Comparison of ENCODE assay signal across 31 cellular contexts in genomic region chr20:20174089-20174835, GRCh38.
DNase-seq lines count a peak whose midpoint lies in the region; ATAC-seq and TF ChIP-seq lines count a peak whose summit lies in the region.
"Had no signal": no experiment of that assay in that cellular context is flagged by ENCODE, and none has a peak within 500 bp of the region (broad histone marks: within the 10 kb centered on the region; RNA-seq: fewer than 3 reads in every experiment).

No MANE protein-coding gene starts in this region.

- H3K23ac ChIP-seq in neuronal stem cell (ENCODE audit: low read depth, low read length, poor library complexity) = no peak overlapping the region

- H3K4me3 ChIP-seq in right cardiac atrium (ENCODE audit: low read length) (no peak overlapping the region), Karpas-422 (ENCODE audit: low read length) (no peak overlapping the region), RWPE2 (ENCODE audit: severe bottlenecking) (no peak overlapping the region), neuronal stem cell (ENCODE audit: low read length in 2 of 2) (no peak overlapping the region)
- H3K4me3 ChIP-seq: BLaER1, lung, skin epidermis had no signal

- H4K8ac ChIP-seq in neuronal stem cell (ENCODE audit: low read depth, low read length) = no peak overlapping the region

- no peaks in the 10 kb centered on the region for H3K27me3 ChIP-seq in right cardiac atrium (ENCODE audit: control insufficient read depth, insufficient read depth)
- no peaks in the 10 kb centered on the region for H3K27me3 ChIP-seq in Karpas-422 (ENCODE audit: low read length)
- peaks cover 11% of the 10 kb centered on the region for H3K27me3 ChIP-seq in RWPE2 (ENCODE audit: insufficient read depth, poor library complexity, severe bottlenecking)
- H3K27me3 ChIP-seq in neuronal stem cell (ENCODE audit: control insufficient read depth in 3 of 3, insufficient read depth in 3 of 3, low read depth in 1 of 3, low read length in 3 of 3) = peaks cover 0 to 2% (median 0%) of the 10 kb centered on the region in 3 experiments
- H3K27me3 ChIP-seq: BLaER1 had no signal

- no peak overlapping the region for H2AK5ac ChIP-seq in neuronal stem cell (ENCODE audit: low read depth, low read length)

- H3K9me2 ChIP-seq in Karpas-422 (replicated peaks; ENCODE audit: insufficient read depth, low read length) = no peaks in the 10 kb centered on the region

- H2BK12ac ChIP-seq in neuronal stem cell (ENCODE audit: low read length) = no peak overlapping the region

- H3K27ac ChIP-seq in right cardiac atrium (ENCODE audit: low read length) (no peak overlapping the region), Karpas-422 (ENCODE audit: low read length) (no peak overlapping the region), RWPE2 (ENCODE audit: poor library complexity, severe bottlenecking) (no peak overlapping the region), neuronal stem cell (replicated peaks; ENCODE audit: low read length) (no peak overlapping the region)
- H3K27ac ChIP-seq: BLaER1, HL-60, skin epidermis had no signal

- H3K9ac ChIP-seq in Karpas-422 (ENCODE audit: low read length) = no peak overlapping the region
- H3K9ac ChIP-seq in neuronal stem cell (ENCODE audit: low read depth, low read length, poor library complexity) = no peak overlapping the region
- H3K9ac ChIP-seq: BLaER1 had no signal

- TF ChIP-seq CTCF in RWPE2 (IDR thresholded peaks at IDR 0.05; ENCODE audit: poor library complexity, severe bottlenecking) (no peak), GM10248 (IDR thresholded peaks at IDR 0.05; ENCODE audit: control extremely low read depth, extremely low read depth, low read depth, missing control alignments) (no peak)

- POLR2A ChIA-PET in GM10248 (lab: Yijun Ruan, JAX) = no interaction called here

- no peak overlapping the region for H2BK15ac ChIP-seq in neuronal stem cell (ENCODE audit: low read length)

- H2AFZ ChIP-seq in Karpas-422 (ENCODE audit: low read length) (no peak overlapping the region), neuronal stem cell (ENCODE audit: low read length) (no peak overlapping the region)

- ATAC-seq in left ventricle myocardium superior = peak; percentile 40
- ATAC-seq in right cardiac atrium = no peak
- ATAC-seq in RWPE2 (ENCODE audit: low read depth) = peak; percentile 40; the same call in 1 of the 3 replicates
- ATAC-seq: esophagus mucosa; naive thymus-derived CD8-positive, alpha-beta T cell; stimulated activated naive B cell treated with anti-CD40 and anti-IgM and Interleukin-4, amounts not matched to agents 10 μg/mL and 1 μg/mL and 100 μg/mL, for 72 hours had no signal

- no peak overlapping the region for H2BK120ac ChIP-seq in neuronal stem cell (ENCODE audit: low read depth, low read length)

- H3K14ac ChIP-seq in neuronal stem cell (ENCODE audit: low read length) = no peak overlapping the region

- H3K4ac ChIP-seq in neuronal stem cell (ENCODE audit: low read length) = no peak overlapping the region

- no peak overlapping the region for H3K4me2 ChIP-seq in Karpas-422 (ENCODE audit: low read depth, low read length, poor library complexity, severe bottlenecking)
- H3K4me2 ChIP-seq in neuronal stem cell (ENCODE audit: insufficient read depth, low read length, poor library complexity, severe bottlenecking) = no peak overlapping the region
- H3K4me2 ChIP-seq: BLaER1 had no signal

- intact Hi-C loops in left ventricle myocardium superior (cut with micrococcal nuclease) = no loop called here
- intact Hi-C loops in right cardiac atrium (cut with DNase I) = no loop called here

- no peaks in the 10 kb centered on the region for H3K79me2 ChIP-seq in Karpas-422 (ENCODE audit: low read length)

- CTCF ChIA-PET in GM10248 (lab: Yijun Ruan, JAX) = no interaction called here

- H3K18ac ChIP-seq in neuronal stem cell (ENCODE audit: low read length) = peak overlapping the region; percentile 59

- peak overlapping the region; percentile 84 for H2BK5ac ChIP-seq in neuronal stem cell (ENCODE audit: low read length)

- H4K20me1 ChIP-seq in Karpas-422 (ENCODE audit: insufficient read depth, low read depth, low read length) = no peaks in the 10 kb centered on the region
- H4K20me1 ChIP-seq: BLaER1 had no signal

- no peaks in the 10 kb centered on the region for H3K79me1 ChIP-seq in neuronal stem cell (ENCODE audit: low read depth, low read length)

- DNase-seq in left ventricle myocardium superior (no peak), right cardiac atrium (no peak), Karpas-422 (peak; percentile 57), RWPE2 (ENCODE audit: low spot score) (no peak), neuronal stem cell (ENCODE audit: low spot score) (no peak), NCI-H2081 (lab: John Stamatoyannopoulos, UW) (no peak), NOMO-1 treated with dmso at 0.1 percent for 144 hours (lab: John Stamatoyannopoulos, UW; ENCODE audit: unreplicated experiment) (no peak), GM10248 (ENCODE audit: extremely low spot score) (no peak)
- DNase-seq: ACHN; activated CD4-positive, alpha-beta T cell treated with anti-CD3 and anti-CD28 coated beads for 48 hours; activated CD8-positive, alpha-beta memory T cell treated with anti-CD3 and anti-CD28 coated beads for 24 hours; activated T-cell treated with anti-CD3 and anti-CD28 coated beads for 4 hours; amniotic stem cell; COR-L47; DMS79; GDM1; kidney; naive thymus-derived CD8-positive, alpha-beta T cell; NCI-H1048; NCI-H187 treated with DMSO at 0.1 percent for 48 hours; NCI-H524 treated with DMSO at 0.1 percent for 48 hours; occipital lobe; stimulated activated naive B cell treated with anti-CD40 and anti-IgM and Interleukin-4, amounts not matched to agents 10 μg/mL and 1 μg/mL and 100 μg/mL, for 72 hours; substantia nigra; SW 1271; trophoblast cell had no signal

- 80% methylated on average over 10 of the region's 10 CpGs for WGBS in right cardiac atrium
- WGBS in neuronal stem cell (ENCODE audit: extremely low coverage in 2 of 2, insufficient read length in 2 of 2, insufficient replicate concordance in 1 of 2), 2 donors = no CpG with 5 or more reads among the region's 10 CpGs

- no peak overlapping the region for H4K91ac ChIP-seq in neuronal stem cell (ENCODE audit: low read depth, low read length, poor library complexity)

- H3K4me1 ChIP-seq in right cardiac atrium (ENCODE audit: control insufficient read depth, insufficient read depth, low read length) (no peaks in the 10 kb centered on the region), Karpas-422 (ENCODE audit: low read length) (no peaks in the 10 kb centered on the region), RWPE2 (ENCODE audit: insufficient read depth, poor library complexity, severe bottlenecking) (no peaks in the 10 kb centered on the region), neuronal stem cell (ENCODE audit: control insufficient read depth in 2 of 2, insufficient read depth in 1 of 2, low read depth in 1 of 2, low read length in 2 of 2) (no peaks in the 10 kb centered on the region)
- H3K4me1 ChIP-seq: BLaER1 had no signal

- no peaks in the 10 kb centered on the region for H3K36me3 ChIP-seq in Karpas-422 (ENCODE audit: insufficient read depth, low read length)
- no peaks in the 10 kb centered on the region for H3K36me3 ChIP-seq in RWPE2 (ENCODE audit: low read depth)
- H3K36me3 ChIP-seq in neuronal stem cell (replicated peaks in 1 of 2; ENCODE audit: control insufficient read depth in 2 of 2, insufficient read depth in 2 of 2, low read length in 2 of 2) = no peaks in the 10 kb centered on the region
- H3K36me3 ChIP-seq: BLaER1 had no signal

- H3K9me3 ChIP-seq in right cardiac atrium (ENCODE audit: control insufficient read depth, low read length) (no peaks in the 10 kb centered on the region), Karpas-422 (ENCODE audit: low read length) (no peaks in the 10 kb centered on the region), RWPE2 (ENCODE audit: severe bottlenecking) (no peaks in the 10 kb centered on the region), neuronal stem cell (replicated peaks in 1 of 2; ENCODE audit: control insufficient read depth in 2 of 2, insufficient read depth in 1 of 2, low read depth in 1 of 2, low read length in 2 of 2) (peaks cover 0 to 2% of the 10 kb centered on the region in 2 donors)

Comparison
In these comparisons a context has a peak if more than half of its experiments do, and no peak if none do; other contexts are left out.
1. ATAC-seq: peak in left ventricle myocardium superior (single experiment) and RWPE2 (single experiment); none in right cardiac atrium (0 of 2).